In genomic region chr3:154324919-154325318, GRCh38 we compare ENCODE assay signal across 8 cellular contexts. TPM values are rescaled to one million over a fixed set of nuclear protein-coding genes. Genes with fewer than 3 reads are reported as not detected.
DNase-seq lines count a peak whose midpoint lies in the region; ATAC-seq and TF ChIP-seq lines count a peak whose summit lies in the region.

No MANE protein-coding gene starts in this region.

- peaks cover 16% of the 10 kb centered on the region for H3K36me3 Mint-ChIP-seq in activated naive CD8-positive, alpha-beta T cell treated with anti-CD3 and anti-CD28 coated beads, Interleukin-2, amount 50 U/mL, for 24 hours (ENCODE audit: low read depth)
- H3K36me3 Mint-ChIP-seq in type B pancreatic cell, result peaks cover 8% of the 10 kb centered on the region

- no peaks in the 10 kb centered on the region for H3K9me3 Mint-ChIP-seq in activated naive CD8-positive, alpha-beta T cell treated with anti-CD3 and anti-CD28 coated beads, Interleukin-2, amount 50 U/mL, for 24 hours
- no peaks in the 10 kb centered on the region for H3K9me3 Mint-ChIP-seq in type B pancreatic cell

- no peaks in the 10 kb centered on the region for H3K27me3 Mint-ChIP-seq in activated naive CD8-positive, alpha-beta T cell treated with anti-CD3 and anti-CD28 coated beads, Interleukin-2, amount 50 U/mL, for 24 hours
- H3K27me3 Mint-ChIP-seq in type B pancreatic cell, result peaks cover 4% of the 10 kb centered on the region

- no peaks in the 10 kb centered on the region for H3K27me3 ChIP-seq in liver (ENCODE audit: control insufficient read depth in 4 of 4, insufficient read depth in 4 of 4, low read length in 3 of 4)

- H3K9ac ChIP-seq in liver (ENCODE audit: low read depth in 1 of 2, low read length in 2 of 2), result peak overlapping the region; percentile 68 to 87

- no peaks in the 10 kb centered on the region for H3K36me3 ChIP-seq in liver (ENCODE audit: control insufficient read depth in 4 of 4, insufficient read depth in 3 of 4, low read depth in 1 of 4, low read length in 3 of 4)

- TF ChIP-seq RAD21 in liver (IDR thresholded peaks at IDR 0.05), result no peak

- H3K27ac Mint-ChIP-seq in activated naive CD8-positive, alpha-beta T cell treated with anti-CD3 and anti-CD28 coated beads, Interleukin-2, amount 50 U/mL, for 24 hours, result peak overlapping the region; percentile 94
- peak overlapping the region; percentile 97 for H3K27ac Mint-ChIP-seq in type B pancreatic cell

- ATAC-seq in activated naive CD8-positive, alpha-beta T cell treated with anti-CD3 and anti-CD28 coated beads, Interleukin-2, amount 50 U/mL, for 24 hours, result no peak
- ATAC-seq in GM18498 (IDR thresholded peaks at IDR 0.05; ENCODE audit: unreplicated experiment), result no peak
- no peak for ATAC-seq in GM18907 (IDR thresholded peaks at IDR 0.05; ENCODE audit: unreplicated experiment)

- WGBS in liver, result 44% methylated on average over 3 of the region's 3 CpGs

- peak overlapping the region; percentile 18 for H3K4me3 Mint-ChIP-seq in activated naive CD8-positive, alpha-beta T cell treated with anti-CD3 and anti-CD28 coated beads, Interleukin-2, amount 50 U/mL, for 24 hours
- H3K4me3 Mint-ChIP-seq in type B pancreatic cell, result peak overlapping the region; percentile 96

- peaks cover 30% of the 10 kb centered on the region for H3K4me1 Mint-ChIP-seq in activated naive CD8-positive, alpha-beta T cell treated with anti-CD3 and anti-CD28 coated beads, Interleukin-2, amount 50 U/mL, for 24 hours
- peaks cover 14% of the 10 kb centered on the region for H3K4me1 Mint-ChIP-seq in type B pancreatic cell (ENCODE audit: unreplicated experiment)

- TF ChIP-seq CTCF in 22Rv1 (IDR thresholded peaks at IDR 0.05) (no peak), HFF-Myc (IDR thresholded peaks at IDR 0.05; ENCODE audit: low read depth, low read length, missing control alignments) (no peak), liver (IDR thresholded peaks at IDR 0.05; ENCODE audit: low read depth, low read length, missing input control) (no peak), type B pancreatic cell (conservative IDR thresholded peaks at IDR 0.05) (no peak)

- H3K27ac ChIP-seq in 22Rv1 (peak overlapping the region; percentile 94), liver (ENCODE audit: low read depth in 1 of 2, low read length in 2 of 2) (peak overlapping the region; percentile 83 to 91)

- H3K9me3 ChIP-seq in liver (ENCODE audit: control insufficient read depth in 4 of 4, low read length in 3 of 4), result no peaks in the 10 kb centered on the region

- DNase-seq in HFF-Myc (ENCODE audit: extremely low read depth, low read depth), result no peak
- no peak for DNase-seq in activated naive CD8-positive, alpha-beta T cell treated with anti-CD3 and anti-CD28 coated beads, Interleukin-2, amount 50 U/mL, for 24 hours
- DNase-seq in type B pancreatic cell (ENCODE audit: extremely low spot score, unreplicated experiment), result no peak
- DNase-seq in midbrain (lab: John Stamatoyannopoulos, UW), result no peak

- H3K4me1 ChIP-seq in liver (ENCODE audit: control insufficient read depth in 4 of 4, insufficient read depth in 4 of 4, low read length in 3 of 4), result peaks cover 0 to 22% (median 9%) of the 10 kb centered on the region in 4 donors

- H3K4me3 ChIP-seq in HFF-Myc (replicated peaks; ENCODE audit: low read depth, low read length) (peak overlapping the region; percentile 64), liver (ENCODE audit: low read depth in 1 of 3, low read length in 3 of 3) (peak overlapping the region; percentile 2 to 94 (median 88))

TF ChIP-seq in liver, 16 proteins besides CTCF, POLR2A, EP300 and RAD21:
- TF ChIP-seq JUND (IDR thresholded peaks at IDR 0.05), result no peak
- peak; percentile 38 for TF ChIP-seq SP1 (IDR thresholded peaks at IDR 0.05)

RNA-seq across cellular contexts. Expression of gene DHX36, which starts 0.6 kb away (rescaled TPM):
- total RNA-seq in liver, result 10 to 100 TPM; 26.7 to 33.6 TPM
- 10 to 100 TPM; 10.6 to 19.5 TPM for polyA plus RNA-seq in liver
- total RNA-seq in type B pancreatic cell (ENCODE audit: low replicate concordance), result 59.7 and 85.6 TPM in 2 replicates
